Comparison of ENCODE assay signal across 22 cellular contexts in the genomic region with DNA sequence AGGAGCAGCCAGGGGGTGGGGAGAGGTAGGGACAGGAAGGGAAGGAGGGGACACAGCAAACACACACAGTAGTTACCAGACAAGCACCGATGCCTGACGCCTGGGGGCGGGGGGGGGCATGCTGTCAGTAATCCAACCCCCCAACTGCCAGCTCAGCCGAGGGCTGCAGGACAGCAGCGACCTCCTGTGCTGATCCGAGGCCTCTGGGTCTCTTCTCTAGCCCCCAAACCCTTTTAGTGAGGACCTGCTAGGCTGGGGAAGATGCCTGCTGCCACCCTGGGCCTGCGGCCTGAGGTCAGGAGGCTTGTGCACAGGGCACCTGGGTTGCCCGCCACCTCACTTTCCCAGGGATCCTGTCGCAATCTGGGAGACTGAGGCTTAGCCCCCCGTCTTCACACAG. TPM values are rescaled to one million over a fixed set of nuclear protein-coding genes. Genes with fewer than 3 reads are reported as not detected.
A peak's percentile ranks its signal among the peaks of the same experiment; 100 is the strongest.
DNase-seq lines count a peak whose midpoint lies in the region; ATAC-seq and TF ChIP-seq lines count a peak whose summit lies in the region.
"Had no signal": no experiment of that assay in that cellular context is flagged by ENCODE, and none has a peak within 500 bp of the region (broad histone marks: within the 10 kb centered on the region; RNA-seq: fewer than 3 reads in every experiment).

No MANE protein-coding gene starts in this region.

- peaks cover 2% of the 10 kb centered on the region for H3K4me1 Mint-ChIP-seq in brain
- H3K4me1 Mint-ChIP-seq in stimulated activated memory B cell treated with anti-CD40 and anti-IgM and Interleukin-4, amounts not matched to agents 10 μg/mL and 1 μg/mL and 100 μg/mL, for 72 hours = peaks cover 75% of the 10 kb centered on the region

- peak overlapping the region in 3 of 5 experiments; percentile 9 to 92 (median 91) for H3K27ac Mint-ChIP-seq in brain
- H3K27ac Mint-ChIP-seq in stimulated activated memory B cell treated with anti-CD40 and anti-IgM and Interleukin-4, amounts not matched to agents 10 μg/mL and 1 μg/mL and 100 μg/mL, for 72 hours = peak overlapping the region; percentile 100
- H3K27ac Mint-ChIP-seq: GM23338 had no signal

- intact Hi-C loops in left ventricle myocardium superior (cut with micrococcal nuclease) (no loop called here), heart left ventricle (cut with DNase I) (loop anchor here in 1 of 10 donors (10.0 kb wide), 1 partner anchor 61 kb away; no protein-coding TSS in a partner anchor)

- peaks cover 30% of the 10 kb centered on the region for H3K36me3 Mint-ChIP-seq in brain
- peaks cover 59% of the 10 kb centered on the region for H3K36me3 Mint-ChIP-seq in stimulated activated memory B cell treated with anti-CD40 and anti-IgM and Interleukin-4, amounts not matched to agents 10 μg/mL and 1 μg/mL and 100 μg/mL, for 72 hours

- TF ChIP-seq CTCF in heart left ventricle (IDR thresholded peaks at IDR 0.05) = no peak
- TF ChIP-seq CTCF in brain (conservative IDR thresholded peaks at IDR 0.05) = no peak

- H3K4me1 ChIP-seq in heart left ventricle = peaks cover 0 to 23% (median 4%) of the 10 kb centered on the region in 12 donors
- H3K4me1 ChIP-seq: SJCRH30 had no signal

- no peak for TF ChIP-seq POLR2A in heart left ventricle (IDR thresholded peaks at IDR 0.05)

- no peaks in the 10 kb centered on the region for H3K9me3 Mint-ChIP-seq in brain
- no peaks in the 10 kb centered on the region for H3K9me3 Mint-ChIP-seq in stimulated activated memory B cell treated with anti-CD40 and anti-IgM and Interleukin-4, amounts not matched to agents 10 μg/mL and 1 μg/mL and 100 μg/mL, for 72 hours
- H3K9me3 Mint-ChIP-seq: CD14-positive monocyte, GM23338 had no signal

- DNase-seq in left ventricle myocardium superior (peak; percentile 11), heart left ventricle (no peak)
- no peak for DNase-seq in activated T-cell treated with anti-CD3 and anti-CD28 coated beads, Interleukin-2, amount 50 U/mL, for 48 hours
- DNase-seq: AML-193, DMS53, GDM1, HCEC 1CT, NCI-H1105, NCI-H146, NCI-H2029, NCI-H2171, NCI-H345, NCI-H524 treated with DMSO at 0.1 percent for 48 hours, NCI-H82, Peyer's patch, SJCRH30 had no signal

- H3K9me3 ChIP-seq in heart left ventricle = no peaks in the 10 kb centered on the region
- H3K9me3 ChIP-seq: Peyer's patch, SJCRH30 had no signal

- peaks cover 0 to 61% (median 41%) of the 10 kb centered on the region in 9 donors for H3K36me3 ChIP-seq in heart left ventricle
- H3K36me3 ChIP-seq: SJCRH30 had no signal

- no peak overlapping the region for H3K27ac ChIP-seq in heart left ventricle
- H3K27ac ChIP-seq: KMS-11, Peyer's patch, SJCRH30 had no signal

- ATAC-seq in left ventricle myocardium superior (no peak), heart left ventricle (no peak), HG03521 (IDR thresholded peaks at IDR 0.05; ENCODE audit: unreplicated experiment) (no peak)
- no peak for ATAC-seq in stimulated activated memory B cell treated with anti-CD40 and anti-IgM and Interleukin-4, amounts not matched to agents 10 μg/mL and 1 μg/mL and 100 μg/mL, for 72 hours
- ATAC-seq: GM23338 had no signal

- no peaks in the 10 kb centered on the region for H3K27me3 Mint-ChIP-seq in brain
- no peaks in the 10 kb centered on the region for H3K27me3 Mint-ChIP-seq in stimulated activated memory B cell treated with anti-CD40 and anti-IgM and Interleukin-4, amounts not matched to agents 10 μg/mL and 1 μg/mL and 100 μg/mL, for 72 hours

- H3K27me3 ChIP-seq in heart left ventricle = no peaks in the 10 kb centered on the region
- H3K27me3 ChIP-seq: Peyer's patch, SJCRH30 had no signal

- no peak overlapping the region for H3K4me3 Mint-ChIP-seq in brain
- H3K4me3 Mint-ChIP-seq in stimulated activated memory B cell treated with anti-CD40 and anti-IgM and Interleukin-4, amounts not matched to agents 10 μg/mL and 1 μg/mL and 100 μg/mL, for 72 hours = peak overlapping the region; percentile 10
- H3K4me3 Mint-ChIP-seq: CD14-positive monocyte, GM23338 had no signal

- no peak overlapping the region for H3K4me3 ChIP-seq in heart left ventricle
- H3K4me3 ChIP-seq: GM23338, Peyer's patch, SJCRH30 had no signal

- 86 to 92% (median 87%) methylated on average over 5 to 10 of the region's 10 CpGs for WGBS in heart left ventricle, 4 donors

RNA-seq across cellular contexts. Expression of a gene that starts 11.6 kb away (rescaled TPM):
- total RNA-seq in left ventricle myocardium superior = 108 TPM
- 100 to 1,000 TPM in 3 of 9 donors, 10 to 100 TPM in 6; 81.1 to 139 (median 95.2) TPM for total RNA-seq in heart left ventricle
- polyA plus RNA-seq in heart left ventricle = 10 to 100 TPM; 52.7 to 68.5 TPM
- 183 TPM for polyA plus RNA-seq in brain (ENCODE audit: insufficient read depth, low read depth, low replicate concordance)

RNA-seq across cellular contexts. Expression of a gene that starts 16.9 kb away (rescaled TPM):
- 3.8 TPM for total RNA-seq in left ventricle myocardium superior
- total RNA-seq in heart left ventricle = 1 to 10 TPM; 2.2 to 4.8 (median 2.6) TPM
- polyA plus RNA-seq in heart left ventricle = 1 to 10 TPM; 3.6 to 6.3 TPM
- polyA plus RNA-seq in brain (ENCODE audit: insufficient read depth, low read depth, low replicate concordance) = 34.5 TPM

RNA-seq across cellular contexts. Expression of a gene that starts 31.1 kb away (rescaled TPM):
- 34.1 TPM for total RNA-seq in left ventricle myocardium superior
- total RNA-seq in heart left ventricle = 10 to 100 TPM; 28.0 to 78.2 (median 41.1) TPM
- polyA plus RNA-seq in heart left ventricle = 10 to 100 TPM; 35.5 to 63.9 TPM
- 91.1 TPM for polyA plus RNA-seq in brain (ENCODE audit: insufficient read depth, low read depth, low replicate concordance)

RNA-seq across cellular contexts. Expression of a gene that starts 43.4 kb away (rescaled TPM):
- total RNA-seq in left ventricle myocardium superior (16.8 TPM), heart left ventricle (10 to 100 TPM; 14.4 to 33.2 (median 16.7) TPM)
- polyA plus RNA-seq in heart left ventricle (10 to 100 TPM in 1 of 2 donors, 1 to 10 TPM in 1; 9.2 to 28.1 TPM), brain (ENCODE audit: insufficient read depth, low read depth, low replicate concordance) (32.3 TPM)
